18 cellular contexts compared by ENCODE assay signal in genomic region chr3:132605374-132605792, GRCh38. TPM values are rescaled to one million over a fixed set of nuclear protein-coding genes. Genes with fewer than 3 reads are reported as not detected.
DNase-seq lines count a peak whose midpoint lies in the region; ATAC-seq and TF ChIP-seq lines count a peak whose summit lies in the region.
"Had no signal": no experiment of that assay in that cellular context is flagged by ENCODE, and none has a peak within 500 bp of the region (broad histone marks: within the 10 kb centered on the region; RNA-seq: fewer than 3 reads in every experiment).

No MANE protein-coding gene starts in this region.

- no peaks in the 10 kb centered on the region for H3K79me2 ChIP-seq in fibroblast of lung (ENCODE audit: control insufficient read depth, insufficient read depth, low read length)

- H3K36me3 ChIP-seq in fibroblast of lung (ENCODE audit: control insufficient read depth, insufficient read depth, low read length): no peaks in the 10 kb centered on the region
- H3K36me3 ChIP-seq: breast epithelium, prostate gland had no signal

- no peaks in the 10 kb centered on the region for H3K27me3 ChIP-seq in fibroblast of lung (ENCODE audit: control insufficient read depth, insufficient read depth, low read length)
- H3K27me3 ChIP-seq: breast epithelium, spleen had no signal

- H3K4me1 ChIP-seq in fibroblast of lung (ENCODE audit: control insufficient read depth, extremely low read depth, insufficient read depth, low read length): peaks cover 12% of the 10 kb centered on the region
- H3K4me1 ChIP-seq: breast epithelium, prostate gland, spleen had no signal

- no peak for TF ChIP-seq CTCF in AG10803 (conservative IDR thresholded peaks at IDR 0.05; ENCODE audit: low read length)
- TF ChIP-seq CTCF in fibroblast of lung (conservative IDR thresholded peaks at IDR 0.05 in 1 of 2, IDR thresholded peaks at IDR 0.05 in 1 of 2; ENCODE audit: low read depth in 1 of 2, low read length in 2 of 2): no peak
- no peak for TF ChIP-seq CTCF in mesothelial cell of epicardium (IDR thresholded peaks at IDR 0.05; ENCODE audit: unreplicated experiment)
- TF ChIP-seq CTCF in omental fat pad (IDR thresholded peaks at IDR 0.05): no peak

- no peak overlapping the region for H3K4me3 ChIP-seq in AG10803 (ENCODE audit: low read length)
- H3K4me3 ChIP-seq in fibroblast of lung (replicated peaks in 1 of 4; ENCODE audit: control extremely low read depth in 1 of 4, insufficient read depth in 1 of 4, low read depth in 3 of 4, low read length in 4 of 4): no peak overlapping the region
- H3K4me3 ChIP-seq: breast epithelium, prostate gland, spleen had no signal

- H3K4me1 Mint-ChIP-seq in mesothelial cell of epicardium: peaks cover 17% of the 10 kb centered on the region

- ATAC-seq in SK-N-SH treated with all-trans-retinoic acid at 6 μM for 48 hours (peak; percentile 84), omental fat pad (ENCODE audit: low FRiP score) (no peak)

- DNase-seq in AG10803 (ENCODE audit: low read depth) (peak; percentile 47), fibroblast of lung (ENCODE audit: low read depth in 2 of 2) (peak in 1 of 2 donors; percentile 69), mesothelial cell of epicardium (ENCODE audit: low spot score in 2 of 2, unreplicated experiment in 2 of 2) (no peak), NCI-H748 treated with DMSO at 0.1 percent for 48 hours (lab: John Stamatoyannopoulos, UW) (no peak), omental fat pad (ENCODE audit: low spot score) (no peak), SHP77 treated with DMSO at 0.1 percent for 48 hours (lab: John Stamatoyannopoulos, UW) (no peak)
- DNase-seq in activated T-cell treated with anti-CD3 and anti-CD28 coated beads, Interleukin-2, amount 50 U/mL, for 1 hour: no peak
- DNase-seq: activated CD4-positive, alpha-beta T cell treated with anti-CD3 and anti-CD28 coated beads for 4 hours; activated CD8-positive, alpha-beta memory T cell treated with anti-CD3 and anti-CD28 coated beads, Interleukin-2, amount 50 U/mL, for 4 hours; activated naive CD4-positive, alpha-beta T cell treated with anti-CD3 and anti-CD28 coated beads, Interleukin-2, amount 50 U/mL, for 16 hours; NCI-H1092; spleen had no signal

- H3K27me3 Mint-ChIP-seq in mesothelial cell of epicardium (ENCODE audit: low read depth): no peaks in the 10 kb centered on the region
- H3K27me3 Mint-ChIP-seq: type B pancreatic cell had no signal

- H3K4me2 ChIP-seq in fibroblast of lung (ENCODE audit: extremely low read depth, insufficient read depth, low read length): no peak overlapping the region
- H3K4me2 ChIP-seq: KMS-11 had no signal

- H3K9ac ChIP-seq in fibroblast of lung (ENCODE audit: insufficient read depth, low read length): no peak overlapping the region
- H3K9ac ChIP-seq: KMS-11 had no signal

- H4K20me1 ChIP-seq in fibroblast of lung (ENCODE audit: control insufficient read depth, extremely low read depth, insufficient read depth, low read length): no peaks in the 10 kb centered on the region

- peaks cover 27% of the 10 kb centered on the region for H3K9me3 Mint-ChIP-seq in mesothelial cell of epicardium

- no peaks in the 10 kb centered on the region for H3K9me3 ChIP-seq in fibroblast of lung (ENCODE audit: control insufficient read depth, insufficient read depth, low read depth, low read length)
- H3K9me3 ChIP-seq: breast epithelium, prostate gland had no signal

- H3K36me3 Mint-ChIP-seq in mesothelial cell of epicardium: peaks cover 35% of the 10 kb centered on the region

- no peak overlapping the region for H2AFZ ChIP-seq in fibroblast of lung (ENCODE audit: low read length)

- H3K27ac Mint-ChIP-seq in mesothelial cell of epicardium: peak overlapping the region; percentile 21
- H3K27ac Mint-ChIP-seq: type B pancreatic cell had no signal

- H3K27ac ChIP-seq in fibroblast of lung (ENCODE audit: insufficient read depth, low read length): peak overlapping the region; percentile 49
- H3K27ac ChIP-seq: breast epithelium, C4-2B, KMS-11, prostate gland, spleen had no signal

- no peak overlapping the region for H3K4me3 Mint-ChIP-seq in mesothelial cell of epicardium
- H3K4me3 Mint-ChIP-seq: type B pancreatic cell had no signal

TF ChIP-seq in SK-N-SH treated with all-trans-retinoic acid at 6 μM for 48 hours, 23 proteins besides CTCF, POLR2A, EP300 and RAD21:
- no peak for TF ChIP-seq BACH2 (CRISPR knock-in tag; IDR thresholded peaks at IDR 0.05; ENCODE audit: borderline replicate concordance)
- TF ChIP-seq TCF4 (CRISPR knock-in tag; IDR thresholded peaks at IDR 0.05; ENCODE audit: borderline replicate concordance): no peak
- no peak for TF ChIP-seq RARB (CRISPR knock-in tag; IDR thresholded peaks at IDR 0.05)
- TF ChIP-seq ZNF70 (CRISPR knock-in tag; IDR thresholded peaks at IDR 0.05): no peak
- TF ChIP-seq PPARA (CRISPR knock-in tag; IDR thresholded peaks at IDR 0.05; ENCODE audit: borderline replicate concordance): no peak
- TF ChIP-seq ZFP30 (CRISPR knock-in tag; IDR thresholded peaks at IDR 0.05): no peak
- TF ChIP-seq OSR1 (CRISPR knock-in tag; IDR thresholded peaks at IDR 0.05): no peak
- peak; percentile 54; the same call in 1 of the 2 replicates for TF ChIP-seq ZC3H10 (CRISPR knock-in tag; IDR thresholded peaks at IDR 0.05)
- peak; percentile 81; the same call in 1 of the 2 replicates for TF ChIP-seq TOX (CRISPR knock-in tag; IDR thresholded peaks at IDR 0.05; ENCODE audit: borderline replicate concordance)
- no peak for TF ChIP-seq PATZ1 (CRISPR knock-in tag; IDR thresholded peaks at IDR 0.05; ENCODE audit: borderline replicate concordance)
- TF ChIP-seq ISL1 (CRISPR knock-in tag; IDR thresholded peaks at IDR 0.05): peak; percentile 88
- no peak for TF ChIP-seq CREB5 (CRISPR knock-in tag; IDR thresholded peaks at IDR 0.05; ENCODE audit: low read depth)
- no peak for TF ChIP-seq ZFP3 (CRISPR knock-in tag; IDR thresholded peaks at IDR 0.05)
- no peak for TF ChIP-seq CSRNP3 (CRISPR knock-in tag; IDR thresholded peaks at IDR 0.05)

RNA-seq across cellular contexts. Expression of gene ACKR4, which starts 8.3 kb away (rescaled TPM):
- total RNA-seq in fibroblast of lung: 1.8 and 14.9 TPM in 2 replicates
- 11.6 and 14.3 TPM in 2 replicates for polyA plus RNA-seq in fibroblast of lung
- 5.2 and 8.7 TPM in 2 replicates for polyA plus RNA-seq in fibroblast of lung (2012)
- 2.5 and 3.0 TPM in 2 replicates for polyA minus RNA-seq in fibroblast of lung (ENCODE audit: low replicate concordance)
- 0.13 TPM in 2 of 3 replicates, not detected in the other for total RNA-seq in mesothelial cell of epicardium
- 1 to 10 TPM in 3 of 4 donors, not detected in 1; 1.4 to 3.2 (median 2.8) TPM for total RNA-seq in omental fat pad

RNA-seq across cellular contexts. Expression of gene ACAD11, which starts 54.2 kb away (rescaled TPM):
- 44.9 and 101 TPM in 2 replicates for total RNA-seq in fibroblast of lung
- polyA plus RNA-seq in fibroblast of lung: 15.6 and 27.9 TPM in 2 replicates
- 10.6 and 12.2 TPM in 2 replicates for polyA plus RNA-seq in fibroblast of lung (2012)
- polyA minus RNA-seq in fibroblast of lung (ENCODE audit: low replicate concordance): 1.7 and 9.2 TPM in 2 replicates
- total RNA-seq in mesothelial cell of epicardium: 20.3 to 21.8 TPM (median 21.4 TPM) in 3 replicates
- 10 to 100 TPM; 25.7 to 41.3 (median 35.8) TPM for total RNA-seq in omental fat pad

RNA-seq across cellular contexts. Expression of gene UBA5, which starts 54.7 kb away (rescaled TPM):
- 30.0 and 43.6 TPM in 2 replicates for total RNA-seq in fibroblast of lung
- 37.3 and 47.5 TPM in 2 replicates for polyA plus RNA-seq in fibroblast of lung
- polyA plus RNA-seq in fibroblast of lung (2012): 37.1 and 38.3 TPM in 2 replicates
- 0.55 and 14.9 TPM in 2 replicates for polyA minus RNA-seq in fibroblast of lung (ENCODE audit: low replicate concordance)
- total RNA-seq in mesothelial cell of epicardium: 37.4 to 42.2 TPM (median 37.9 TPM) in 3 replicates
- 10 to 100 TPM; 22.6 to 41.8 (median 27.2) TPM for total RNA-seq in omental fat pad
